ENCODE assay signal across 18 cellular contexts in the genomic region with DNA sequence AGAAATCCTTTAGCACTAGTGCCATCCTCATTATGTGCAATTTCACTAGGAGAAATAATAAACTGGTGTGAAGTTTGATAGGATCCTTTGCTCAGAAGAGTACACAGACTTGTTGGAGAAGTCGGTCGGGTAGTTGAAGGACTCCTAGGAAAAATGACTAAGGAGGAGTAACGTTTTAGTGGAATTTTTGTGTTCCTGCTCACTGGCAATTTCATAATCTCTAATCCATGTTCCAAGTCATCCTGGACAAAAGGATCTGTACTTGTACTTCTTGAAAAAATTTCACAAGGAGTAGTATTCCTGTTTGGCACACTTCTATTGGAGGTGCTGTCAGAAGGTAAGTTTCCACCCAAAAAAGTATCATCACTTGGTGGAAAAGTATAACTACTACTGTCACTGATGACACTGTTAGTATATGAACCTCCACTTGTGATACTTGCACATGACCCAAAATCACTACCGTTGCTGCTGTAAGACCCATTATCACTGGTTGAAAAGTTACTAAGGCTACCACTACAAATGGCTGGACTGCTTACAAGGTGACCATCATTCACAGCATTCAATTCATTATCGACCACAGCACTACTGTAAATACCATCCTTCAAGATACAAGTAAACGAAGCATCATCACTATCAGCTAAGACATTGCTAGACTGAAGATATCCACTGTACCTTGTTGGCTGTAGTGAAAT.
DNase-seq lines count a peak whose midpoint lies in the region; ATAC-seq and TF ChIP-seq lines count a peak whose summit lies in the region.
"Had no signal": no experiment of that assay in that cellular context is flagged by ENCODE, and none has a peak within 500 bp of the region (broad histone marks: within the 10 kb centered on the region; RNA-seq: fewer than 3 reads in every experiment).

No MANE protein-coding gene starts in this region.

- intact Hi-C loops in MCF 10A (cut with micrococcal nuclease) = loop anchor here (2.0 to 5.0 kb wide), 4 partner anchors 69 to 326 kb away; a partner anchor contains a TSS
- intact Hi-C loops in breast epithelium (cut with DNase I; ENCODE audit: low total_unique reads) = no loop called here

- in situ Hi-C loops in astrocyte of the spinal cord (cut with HindIII; ENCODE audit: low sequenced_read_pairs) = no loop called here

- H3K27ac Mint-ChIP-seq in MCF 10A (ENCODE audit: low read depth, unreplicated experiment) = peak overlapping the region; percentile 87
- no peak overlapping the region for H3K27ac Mint-ChIP-seq in activated T-cell treated with anti-CD3 and anti-CD28 coated beads, Interleukin-2, amount 50 U/mL, for 24 hours
- H3K27ac Mint-ChIP-seq: activated CD4-positive, alpha-beta T cell treated with anti-CD3 and anti-CD28 coated beads, Interleukin-2, amount 10 ng/mL, durations not matched to agents 24 days and 14 days; nephron progenitor cell; T-helper 17 cell had no signal

- no peak overlapping the region for H3K27ac ChIP-seq in breast epithelium
- H3K27ac ChIP-seq in hepatocyte = peak overlapping the region; percentile 36
- H3K27ac ChIP-seq: 22Rv1, PC-9 had no signal

- H3K36me3 Mint-ChIP-seq in MCF 10A (ENCODE audit: insufficient read depth, unreplicated experiment) = peaks cover 12% of the 10 kb centered on the region
- no peaks in the 10 kb centered on the region for H3K36me3 Mint-ChIP-seq in activated T-cell treated with anti-CD3 and anti-CD28 coated beads, Interleukin-2, amount 50 U/mL, for 24 hours (ENCODE audit: low read depth)

- peak overlapping the region; percentile 58 for H3K4me2 ChIP-seq in hepatocyte
- H3K4me2 ChIP-seq: PC-9 had no signal

- H3K4me3 ChIP-seq in breast epithelium = no peak overlapping the region
- H3K4me3 ChIP-seq in astrocyte of the spinal cord (ENCODE audit: low read depth, low read length) = peak overlapping the region; percentile 42
- no peak overlapping the region for H3K4me3 ChIP-seq in hepatocyte
- H3K4me3 ChIP-seq: PC-9 had no signal

- 86% methylated on average over 6 of the region's 6 CpGs for WGBS in hepatocyte (ENCODE audit: low lambda C conversion rate, missing lambda C conversion rate)

- no peaks in the 10 kb centered on the region for H3K27me3 Mint-ChIP-seq in MCF 10A (ENCODE audit: insufficient read depth, unreplicated experiment)
- H3K27me3 Mint-ChIP-seq in activated T-cell treated with anti-CD3 and anti-CD28 coated beads, Interleukin-2, amount 50 U/mL, for 24 hours = no peaks in the 10 kb centered on the region
- H3K27me3 Mint-ChIP-seq: activated CD4-positive, alpha-beta T cell treated with anti-CD3 and anti-CD28 coated beads, Interleukin-2, amount 10 ng/mL, durations not matched to agents 24 days and 14 days; T-helper 17 cell had no signal

- no peaks in the 10 kb centered on the region for H3K36me3 ChIP-seq in breast epithelium
- H3K36me3 ChIP-seq in hepatocyte (replicated peaks; ENCODE audit: insufficient read depth, low read depth) = no peaks in the 10 kb centered on the region

- no peaks in the 10 kb centered on the region for H3K9me3 ChIP-seq in breast epithelium
- H3K9me3 ChIP-seq in hepatocyte (ENCODE audit: low read depth) = no peaks in the 10 kb centered on the region

- H2AFZ ChIP-seq in hepatocyte = no peak overlapping the region
- H2AFZ ChIP-seq: PC-9 had no signal

- H3K79me2 ChIP-seq in hepatocyte = peaks cover 4% of the 10 kb centered on the region

- no peaks in the 10 kb centered on the region for H3K9me2 ChIP-seq in hepatocyte (replicated peaks; ENCODE audit: insufficient read depth)

- POLR2A ChIA-PET in MCF 10A (lab: Yijun Ruan, JAX) = interaction anchor here (0.6 to 5.7 kb wide), 24 partner anchors 7 to 456 kb away, joined by 3 to 99 read pairs (median 8); a partner anchor contains a TSS

- BruUV-seq in MCF 10A (replicated peaks; lab: Mats Ljungman, UMichigan) = no TSS peak

- peak overlapping the region; percentile 87 for H3K4me3 Mint-ChIP-seq in MCF 10A (ENCODE audit: unreplicated experiment)
- no peak overlapping the region for H3K4me3 Mint-ChIP-seq in activated T-cell treated with anti-CD3 and anti-CD28 coated beads, Interleukin-2, amount 50 U/mL, for 24 hours
- H3K4me3 Mint-ChIP-seq: activated CD4-positive, alpha-beta T cell treated with anti-CD3 and anti-CD28 coated beads, Interleukin-2, amount 10 ng/mL, durations not matched to agents 24 days and 14 days; nephron progenitor cell; T-helper 17 cell had no signal

- peaks cover 27% of the 10 kb centered on the region for H3K4me1 Mint-ChIP-seq in MCF 10A (ENCODE audit: insufficient read depth, unreplicated experiment)
- H3K4me1 Mint-ChIP-seq in activated T-cell treated with anti-CD3 and anti-CD28 coated beads, Interleukin-2, amount 50 U/mL, for 24 hours (ENCODE audit: low read depth) = no peaks in the 10 kb centered on the region
- H3K4me1 Mint-ChIP-seq: activated CD4-positive, alpha-beta T cell treated with anti-CD3 and anti-CD28 coated beads, Interleukin-2, amount 10 ng/mL, durations not matched to agents 24 days and 14 days had no signal

- no peaks in the 10 kb centered on the region for H3K4me1 ChIP-seq in breast epithelium
- H3K4me1 ChIP-seq in hepatocyte (ENCODE audit: insufficient read depth) = no peaks in the 10 kb centered on the region

- no peaks in the 10 kb centered on the region for H3K9me3 Mint-ChIP-seq in MCF 10A (ENCODE audit: unreplicated experiment)
- no peaks in the 10 kb centered on the region for H3K9me3 Mint-ChIP-seq in activated T-cell treated with anti-CD3 and anti-CD28 coated beads, Interleukin-2, amount 50 U/mL, for 24 hours
- H3K9me3 Mint-ChIP-seq: activated CD4-positive, alpha-beta T cell treated with anti-CD3 and anti-CD28 coated beads, Interleukin-2, amount 10 ng/mL, durations not matched to agents 24 days and 14 days; nephron progenitor cell had no signal

- no peak for TF ChIP-seq CTCF in MCF 10A (IDR thresholded peaks at IDR 0.05; ENCODE audit: unreplicated experiment)
- TF ChIP-seq CTCF in breast epithelium (IDR thresholded peaks at IDR 0.05) = no peak
- TF ChIP-seq CTCF in astrocyte of the spinal cord (IDR thresholded peaks at IDR 0.05; ENCODE audit: low read depth, low read length) = no peak
- no peak for TF ChIP-seq CTCF in hepatocyte (IDR thresholded peaks at IDR 0.05; ENCODE audit: poor library complexity)

- H4K20me1 ChIP-seq in hepatocyte (ENCODE audit: insufficient read depth, poor library complexity, severe bottlenecking) = no peaks in the 10 kb centered on the region

- CTCF ChIA-PET in MCF 10A (lab: Yijun Ruan, JAX) = interaction anchor here (0.8 to 5.3 kb wide), 16 partner anchors 8 to 269 kb away, joined by 3 to 59 read pairs (median 4); a partner anchor contains a TSS

- H3K27me3 ChIP-seq in breast epithelium (no peaks in the 10 kb centered on the region), hepatocyte (no peaks in the 10 kb centered on the region)

- ATAC-seq in HG03095 (IDR thresholded peaks at IDR 0.05; ENCODE audit: unreplicated experiment) = no peak
- ATAC-seq: left colon, T-helper 17 cell had no signal

- TF ChIP-seq POLR2A in breast epithelium (IDR thresholded peaks at IDR 0.05) = no peak

- DNase-seq in MCF 10A (ENCODE audit: unreplicated experiment) (peak; percentile 58), breast epithelium (ENCODE audit: low spot score in 2 of 2) (no peak), astrocyte of the spinal cord (ENCODE audit: low read depth, low spot score) (no peak), hepatocyte (ENCODE audit: low spot score) (no peak), NCI-H2196 treated with DMSO at 0.1 percent for 48 hours (lab: John Stamatoyannopoulos, UW; ENCODE audit: unreplicated experiment) (no peak), NCI-H1105 (lab: John Stamatoyannopoulos, UW) (no peak)
- no peak for DNase-seq in activated T-cell treated with anti-CD3 and anti-CD28 coated beads, Interleukin-2, amount 50 U/mL, for 24 hours
- DNase-seq: activated CD4-positive, alpha-beta T cell treated with anti-CD3 and anti-CD28 coated beads, Interleukin-2, amount 10 ng/mL, durations not matched to agents 24 days and 14 days; activated T-cell treated with anti-CD3 and anti-CD28 coated beads, Interleukin-2, amount 50 U/mL, for 48 hours; amygdala; effector CD8-positive, alpha-beta T cell; left colon; NCI-H1092 treated with DMSO at 0.1 percent for 48 hours; nephron progenitor cell; PC-9; T-helper 17 cell had no signal
